In genomic region chr2:70141754-70142589, GRCh38 we compare ENCODE assay signal across 1 cellular context.
TF ChIP-seq lines count a peak whose summit lies in the region.

No MANE protein-coding gene starts in this region.

TF ChIP-seq in HepG2, 621 proteins besides CTCF, POLR2A, EP300 and RAD21 (continued from another document and continues in another):
- TF ChIP-seq, protein P1, sequence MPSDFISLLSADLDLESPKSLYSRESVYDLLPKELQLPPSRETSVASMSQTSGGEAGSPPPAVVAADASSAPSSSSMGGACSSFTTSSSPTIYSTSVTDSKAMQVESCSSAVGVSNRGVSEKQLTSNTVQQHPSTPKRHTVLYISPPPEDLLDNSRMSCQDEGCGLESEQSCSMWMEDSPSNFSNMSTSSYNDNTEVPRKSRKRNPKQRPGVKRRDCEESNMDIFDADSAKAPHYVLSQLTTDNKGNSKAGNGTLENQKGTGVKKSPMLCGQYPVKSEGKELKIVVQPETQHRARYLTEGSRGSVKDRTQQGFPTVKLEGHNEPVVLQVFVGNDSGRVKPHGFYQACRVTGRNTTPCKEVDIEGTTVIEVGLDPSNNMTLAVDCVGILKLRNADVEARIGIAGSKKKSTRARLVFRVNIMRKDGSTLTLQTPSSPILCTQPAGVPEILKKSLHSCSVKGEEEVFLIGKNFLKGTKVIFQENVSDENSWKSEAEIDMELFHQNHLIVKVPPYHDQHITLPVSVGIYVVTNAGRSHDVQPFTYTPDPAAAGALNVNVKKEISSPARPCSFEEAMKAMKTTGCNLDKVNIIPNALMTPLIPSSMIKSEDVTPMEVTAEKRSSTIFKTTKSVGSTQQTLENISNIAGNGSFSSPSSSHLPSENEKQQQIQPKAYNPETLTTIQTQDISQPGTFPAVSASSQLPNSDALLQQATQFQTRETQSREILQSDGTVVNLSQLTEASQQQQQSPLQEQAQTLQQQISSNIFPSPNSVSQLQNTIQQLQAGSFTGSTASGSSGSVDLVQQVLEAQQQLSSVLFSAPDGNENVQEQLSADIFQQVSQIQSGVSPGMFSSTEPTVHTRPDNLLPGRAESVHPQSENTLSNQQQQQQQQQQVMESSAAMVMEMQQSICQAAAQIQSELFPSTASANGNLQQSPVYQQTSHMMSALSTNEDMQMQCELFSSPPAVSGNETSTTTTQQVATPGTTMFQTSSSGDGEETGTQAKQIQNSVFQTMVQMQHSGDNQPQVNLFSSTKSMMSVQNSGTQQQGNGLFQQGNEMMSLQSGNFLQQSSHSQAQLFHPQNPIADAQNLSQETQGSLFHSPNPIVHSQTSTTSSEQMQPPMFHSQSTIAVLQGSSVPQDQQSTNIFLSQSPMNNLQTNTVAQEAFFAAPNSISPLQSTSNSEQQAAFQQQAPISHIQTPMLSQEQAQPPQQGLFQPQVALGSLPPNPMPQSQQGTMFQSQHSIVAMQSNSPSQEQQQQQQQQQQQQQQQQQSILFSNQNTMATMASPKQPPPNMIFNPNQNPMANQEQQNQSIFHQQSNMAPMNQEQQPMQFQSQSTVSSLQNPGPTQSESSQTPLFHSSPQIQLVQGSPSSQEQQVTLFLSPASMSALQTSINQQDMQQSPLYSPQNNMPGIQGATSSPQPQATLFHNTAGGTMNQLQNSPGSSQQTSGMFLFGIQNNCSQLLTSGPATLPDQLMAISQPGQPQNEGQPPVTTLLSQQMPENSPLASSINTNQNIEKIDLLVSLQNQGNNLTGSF (CRISPR knock-in tag; IDR thresholded peaks at IDR 0.05), result peak; percentile 73
- TF ChIP-seq ZNF577 (CRISPR knock-in tag; IDR thresholded peaks at IDR 0.05; ENCODE audit: borderline replicate concordance, low read depth), result no peak
- TF ChIP-seq, protein P2, sequence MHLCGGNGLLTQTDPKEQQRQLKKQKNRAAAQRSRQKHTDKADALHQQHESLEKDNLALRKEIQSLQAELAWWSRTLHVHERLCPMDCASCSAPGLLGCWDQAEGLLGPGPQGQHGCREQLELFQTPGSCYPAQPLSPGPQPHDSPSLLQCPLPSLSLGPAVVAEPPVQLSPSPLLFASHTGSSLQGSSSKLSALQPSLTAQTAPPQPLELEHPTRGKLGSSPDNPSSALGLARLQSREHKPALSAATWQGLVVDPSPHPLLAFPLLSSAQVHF (CRISPR knock-in tag; IDR thresholded peaks at IDR 0.05), result no peak; the same call in 1 of the 2 replicates
- no peak for TF ChIP-seq ZNF605 (CRISPR knock-in tag; IDR thresholded peaks at IDR 0.05)
- TF ChIP-seq ZNF7 (CRISPR knock-in tag; IDR thresholded peaks at IDR 0.05), result no peak
- peak; percentile 78; the same call in 1 of the 2 replicates for TF ChIP-seq ZNF136 (CRISPR knock-in tag; IDR thresholded peaks at IDR 0.05; ENCODE audit: low read depth)
- TF ChIP-seq POGK (CRISPR knock-in tag; conservative IDR thresholded peaks at IDR 0.05), result peak; percentile 89
- TF ChIP-seq ZNF513 (CRISPR knock-in tag; conservative IDR thresholded peaks at IDR 0.05), result no peak
- TF ChIP-seq ZNF296 (CRISPR knock-in tag; conservative IDR thresholded peaks at IDR 0.05), result no peak
- peak; percentile 95 for TF ChIP-seq ZFY (CRISPR knock-in tag; IDR thresholded peaks at IDR 0.05)
- TF ChIP-seq ZNF564 (CRISPR knock-in tag; IDR thresholded peaks at IDR 0.05), result 0 out of 2 replicates have a peak, but pooled peaks have one; percentile 60
- no peak for TF ChIP-seq MNT (IDR thresholded peaks at IDR 0.05)
- TF ChIP-seq EZH2 (conservative IDR thresholded peaks at IDR 0.05; ENCODE audit: low read depth, low read length), result no peak
- TF ChIP-seq ZNF773 (CRISPR knock-in tag; IDR thresholded peaks at IDR 0.05; ENCODE audit: borderline replicate concordance), result 0 out of 2 replicates have a peak, but pooled peaks have one; percentile 45
- TF ChIP-seq, protein P3, sequence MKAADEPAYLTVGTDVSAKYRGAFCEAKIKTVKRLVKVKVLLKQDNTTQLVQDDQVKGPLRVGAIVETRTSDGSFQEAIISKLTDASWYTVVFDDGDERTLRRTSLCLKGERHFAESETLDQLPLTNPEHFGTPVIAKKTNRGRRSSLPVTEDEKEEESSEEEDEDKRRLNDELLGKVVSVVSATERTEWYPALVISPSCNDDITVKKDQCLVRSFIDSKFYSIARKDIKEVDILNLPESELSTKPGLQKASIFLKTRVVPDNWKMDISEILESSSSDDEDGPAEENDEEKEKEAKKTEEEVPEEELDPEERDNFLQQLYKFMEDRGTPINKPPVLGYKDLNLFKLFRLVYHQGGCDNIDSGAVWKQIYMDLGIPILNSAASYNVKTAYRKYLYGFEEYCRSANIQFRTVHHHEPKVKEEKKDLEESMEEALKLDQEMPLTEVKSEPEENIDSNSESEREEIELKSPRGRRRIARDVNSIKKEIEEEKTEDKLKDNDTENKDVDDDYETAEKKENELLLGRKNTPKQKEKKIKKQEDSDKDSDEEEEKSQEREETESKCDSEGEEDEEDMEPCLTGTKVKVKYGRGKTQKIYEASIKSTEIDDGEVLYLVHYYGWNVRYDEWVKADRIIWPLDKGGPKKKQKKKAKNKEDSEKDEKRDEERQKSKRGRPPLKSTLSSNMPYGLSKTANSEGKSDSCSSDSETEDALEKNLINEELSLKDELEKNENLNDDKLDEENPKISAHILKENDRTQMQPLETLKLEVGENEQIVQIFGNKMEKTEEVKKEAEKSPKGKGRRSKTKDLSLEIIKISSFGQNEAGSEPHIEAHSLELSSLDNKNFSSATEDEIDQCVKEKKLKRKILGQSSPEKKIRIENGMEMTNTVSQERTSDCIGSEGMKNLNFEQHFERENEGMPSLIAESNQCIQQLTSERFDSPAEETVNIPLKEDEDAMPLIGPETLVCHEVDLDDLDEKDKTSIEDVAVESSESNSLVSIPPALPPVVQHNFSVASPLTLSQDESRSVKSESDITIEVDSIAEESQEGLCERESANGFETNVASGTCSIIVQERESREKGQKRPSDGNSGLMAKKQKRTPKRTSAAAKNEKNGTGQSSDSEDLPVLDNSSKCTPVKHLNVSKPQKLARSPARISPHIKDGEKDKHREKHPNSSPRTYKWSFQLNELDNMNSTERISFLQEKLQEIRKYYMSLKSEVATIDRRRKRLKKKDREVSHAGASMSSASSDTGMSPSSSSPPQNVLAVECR (CRISPR knock-in tag; IDR thresholded peaks at IDR 0.05; ENCODE audit: borderline replicate concordance), result no peak; the same call in 1 of the 2 replicates
- TF ChIP-seq ZBTB42 (CRISPR knock-in tag; IDR thresholded peaks at IDR 0.05), result no peak; the same call in none of the 2 replicates
- TF ChIP-seq ZFX (CRISPR knock-in tag; IDR thresholded peaks at IDR 0.05; ENCODE audit: low read depth), result peak; percentile 95
- TF ChIP-seq KIAA2018 (CRISPR knock-in tag; IDR thresholded peaks at IDR 0.05; ENCODE audit: borderline replicate concordance), result no peak
- TF ChIP-seq NR2F1 (CRISPR knock-in tag; IDR thresholded peaks at IDR 0.05), result peak in 1 of 2 experiments; percentile 32; a peak in 2 of 4 replicates
- no peak; the same call in 1 of the 2 replicates for TF ChIP-seq IRF2 (CRISPR knock-in tag; IDR thresholded peaks at IDR 0.05)
- peak; percentile 10; the same call in 1 of the 2 replicates for TF ChIP-seq SP2 (CRISPR knock-in tag; IDR thresholded peaks at IDR 0.05)
- TF ChIP-seq ZNF713 (CRISPR knock-in tag; IDR thresholded peaks at IDR 0.05), result peak; percentile 14; the same call in 1 of the 2 replicates
- TF ChIP-seq ZNF343 (CRISPR knock-in tag; IDR thresholded peaks at IDR 0.05), result peak; percentile 63; the same call in 1 of the 2 replicates
- no peak; the same call in 1 of the 2 replicates for TF ChIP-seq ZNF510 (CRISPR knock-in tag; IDR thresholded peaks at IDR 0.05; ENCODE audit: low read depth)
- TF ChIP-seq TARDBP (CRISPR knock-in tag; IDR thresholded peaks at IDR 0.05), result 0 out of 2 replicates have a peak, but pooled peaks have one; percentile 16
- no peak for TF ChIP-seq RORA (CRISPR knock-in tag; IDR thresholded peaks at IDR 0.05)
- TF ChIP-seq SALL2 (CRISPR knock-in tag; IDR thresholded peaks at IDR 0.05), result no peak
- peak; percentile 65; the same call in 1 of the 2 replicates for TF ChIP-seq ZNF639 (CRISPR knock-in tag; conservative IDR thresholded peaks at IDR 0.05)
- TF ChIP-seq ZBTB20 (CRISPR knock-in tag; IDR thresholded peaks at IDR 0.05; ENCODE audit: borderline replicate concordance, low read depth), result no peak
